Comparison of ENCODE assay signal across 12 cellular contexts in the genomic region with DNA sequence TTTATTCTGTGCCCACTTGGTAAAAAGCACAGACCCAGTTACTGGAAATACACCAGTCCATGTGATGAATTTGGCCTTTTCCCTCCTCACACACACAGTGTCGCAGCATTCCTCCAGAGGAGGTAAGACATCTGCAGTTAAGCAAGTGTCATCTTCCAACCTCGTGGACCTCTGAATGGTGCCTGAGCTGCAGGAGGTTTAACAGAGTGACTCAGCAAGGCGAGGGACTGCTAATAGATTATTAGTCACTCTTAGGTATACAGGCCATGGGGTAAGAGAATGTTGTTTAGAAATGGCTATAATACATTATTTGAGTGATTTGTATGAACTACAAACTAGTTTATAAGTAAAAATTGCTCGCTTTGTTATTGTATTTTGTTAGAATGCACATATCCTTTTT. TPM values are rescaled to one million over a fixed set of nuclear protein-coding genes. Genes with fewer than 3 reads are reported as not detected.
DNase-seq lines count a peak whose midpoint lies in the region; ATAC-seq lines count a peak whose summit lies in the region.
"Had no signal": no experiment of that assay in that cellular context is flagged by ENCODE, and none has a peak within 500 bp of the region (broad histone marks: within the 10 kb centered on the region; RNA-seq: fewer than 3 reads in every experiment).

No MANE protein-coding gene starts in this region.

- peaks cover 17% of the 10 kb centered on the region for H3K4me1 Mint-ChIP-seq in activated T-cell treated with anti-CD3 and anti-CD28 coated beads, Interleukin-2, amount 50 U/mL, for 4 hours (ENCODE audit: low read depth)
- H3K4me1 Mint-ChIP-seq in stimulated activated effector memory CD8-positive, alpha-beta T cell treated with anti-CD3 and anti-CD28 coated beads, Interleukin-12 subunit alpha, Interleukin-12 subunit beta, amount 100 ng/mL, for 72 hours = peaks cover 10% of the 10 kb centered on the region
- peaks cover 7% of the 10 kb centered on the region for H3K4me1 Mint-ChIP-seq in activated CD4-positive, alpha-beta T cell treated with anti-CD3 and anti-CD28 coated beads, Interleukin-2, amount 10 ng/mL, durations not matched to agents 7 days and 5 days

- POLR2A ChIA-PET in activated CD4-positive, alpha-beta T cell treated with anti-CD3 and anti-CD28 coated beads, Interleukin-2, amount 10 ng/mL, durations not matched to agents 7 days and 5 days (lab: Charles Lee) = no interaction called here

- H3K4me3 Mint-ChIP-seq in activated T-cell treated with anti-CD3 and anti-CD28 coated beads, Interleukin-2, amount 50 U/mL, for 4 hours = no peak overlapping the region
- H3K4me3 Mint-ChIP-seq in stimulated activated effector memory CD8-positive, alpha-beta T cell treated with anti-CD3 and anti-CD28 coated beads, Interleukin-12 subunit alpha, Interleukin-12 subunit beta, amount 100 ng/mL, for 72 hours = no peak overlapping the region
- no peak overlapping the region for H3K4me3 Mint-ChIP-seq in activated CD4-positive, alpha-beta T cell treated with anti-CD3 and anti-CD28 coated beads, Interleukin-2, amount 10 ng/mL, durations not matched to agents 7 days and 5 days

- no peaks in the 10 kb centered on the region for H3K9me3 Mint-ChIP-seq in activated T-cell treated with anti-CD3 and anti-CD28 coated beads, Interleukin-2, amount 50 U/mL, for 4 hours
- H3K9me3 Mint-ChIP-seq in stimulated activated effector memory CD8-positive, alpha-beta T cell treated with anti-CD3 and anti-CD28 coated beads, Interleukin-12 subunit alpha, Interleukin-12 subunit beta, amount 100 ng/mL, for 72 hours = no peaks in the 10 kb centered on the region
- peaks cover 3% of the 10 kb centered on the region for H3K9me3 Mint-ChIP-seq in activated CD4-positive, alpha-beta T cell treated with anti-CD3 and anti-CD28 coated beads, Interleukin-2, amount 10 ng/mL, durations not matched to agents 7 days and 5 days

- DNase-seq in activated T-cell treated with anti-CD3 and anti-CD28 coated beads, Interleukin-2, amount 50 U/mL, for 4 hours = no peak
- DNase-seq in activated T-cell treated with anti-CD3 and anti-CD28 coated beads, Interleukin-2, amount 50 U/mL, for 48 hours = no peak
- DNase-seq in RPMI7951 (ENCODE audit: low read depth) = peak; percentile 38
- DNase-seq in fibroblast of gingiva (ENCODE audit: low read depth) = peak; percentile 75
- no peak for DNase-seq in stimulated activated effector memory CD8-positive, alpha-beta T cell treated with anti-CD3 and anti-CD28 coated beads, Interleukin-12 subunit alpha, Interleukin-12 subunit beta, amount 100 ng/mL, for 72 hours (ENCODE audit: low spot score in 2 of 2)
- DNase-seq in NCI-H1092 (lab: John Stamatoyannopoulos, UW) = no peak
- no peak for DNase-seq in activated CD4-positive, alpha-beta T cell treated with anti-CD3 and anti-CD28 coated beads, Interleukin-2, amount 10 ng/mL, durations not matched to agents 7 days and 5 days
- DNase-seq: amygdala; BE2C; MV-4-11; stimulated activated naive CD8-positive, alpha-beta T cell treated with anti-CD3 and anti-CD28 coated beads, Interleukin-15, Interleukin-2, amounts not matched to agents 100 U/mL and 50 U/mL, for 24 hours had no signal

- peak overlapping the region; percentile 12 for H3K27ac Mint-ChIP-seq in stimulated activated effector memory CD8-positive, alpha-beta T cell treated with anti-CD3 and anti-CD28 coated beads, Interleukin-12 subunit alpha, Interleukin-12 subunit beta, amount 100 ng/mL, for 72 hours
- H3K27ac Mint-ChIP-seq in activated CD4-positive, alpha-beta T cell treated with anti-CD3 and anti-CD28 coated beads, Interleukin-2, amount 10 ng/mL, durations not matched to agents 7 days and 5 days = no peak overlapping the region

- no peaks in the 10 kb centered on the region for H3K27me3 Mint-ChIP-seq in activated T-cell treated with anti-CD3 and anti-CD28 coated beads, Interleukin-2, amount 50 U/mL, for 4 hours (ENCODE audit: low read depth)
- H3K27me3 Mint-ChIP-seq in activated CD4-positive, alpha-beta T cell treated with anti-CD3 and anti-CD28 coated beads, Interleukin-2, amount 10 ng/mL, durations not matched to agents 7 days and 5 days = no peaks in the 10 kb centered on the region

- CTCF ChIA-PET in activated CD4-positive, alpha-beta T cell treated with anti-CD3 and anti-CD28 coated beads, Interleukin-2, amount 10 ng/mL, durations not matched to agents 7 days and 5 days (lab: Charles Lee) = interaction anchor here (0.9 to 1.6 kb wide), 2 partner anchors 17 to 247 kb away, joined by 4 read pairs; no protein-coding TSS in a partner anchor

- H3K36me3 Mint-ChIP-seq in activated T-cell treated with anti-CD3 and anti-CD28 coated beads, Interleukin-2, amount 50 U/mL, for 4 hours (ENCODE audit: insufficient read depth) = no peaks in the 10 kb centered on the region
- no peaks in the 10 kb centered on the region for H3K36me3 Mint-ChIP-seq in stimulated activated effector memory CD8-positive, alpha-beta T cell treated with anti-CD3 and anti-CD28 coated beads, Interleukin-12 subunit alpha, Interleukin-12 subunit beta, amount 100 ng/mL, for 72 hours
- H3K36me3 Mint-ChIP-seq in activated CD4-positive, alpha-beta T cell treated with anti-CD3 and anti-CD28 coated beads, Interleukin-2, amount 10 ng/mL, durations not matched to agents 7 days and 5 days (ENCODE audit: low read depth) = no peaks in the 10 kb centered on the region

- ATAC-seq in activated T-cell treated with anti-CD3 and anti-CD28 coated beads, Interleukin-2, amount 50 U/mL, for 4 hours = peak; percentile 41 to 50
- peak; percentile 87 for ATAC-seq in stimulated activated effector memory CD8-positive, alpha-beta T cell treated with anti-CD3 and anti-CD28 coated beads, Interleukin-12 subunit alpha, Interleukin-12 subunit beta, amount 100 ng/mL, for 72 hours
- no peak for ATAC-seq in GM18519 (IDR thresholded peaks at IDR 0.05; ENCODE audit: low FRiP score, unreplicated experiment)
- ATAC-seq: stimulated activated naive CD8-positive, alpha-beta T cell treated with anti-CD3 and anti-CD28 coated beads, Interleukin-15, Interleukin-2, amounts not matched to agents 100 U/mL and 50 U/mL, for 24 hours had no signal

RNA-seq across cellular contexts. Expression of a gene that starts 8.6 kb away (rescaled TPM):
- 10 to 100 TPM; 71.5 to 81.9 (median 73.0) TPM for total RNA-seq in activated T-cell treated with anti-CD3 and anti-CD28 coated beads, Interleukin-2, amount 50 U/mL, for 4 hours
- 0.49 and 1.1 TPM in 2 replicates for total RNA-seq in RPMI7951 (2014; rRNA removed; shearing (Covaris generic))
- total RNA-seq in activated CD4-positive, alpha-beta T cell treated with anti-CD3 and anti-CD28 coated beads, Interleukin-2, amount 10 ng/mL, durations not matched to agents 7 days and 5 days = 10 to 100 TPM; 21.2 to 22.1 TPM

Comparison
In these comparisons a context has a peak if more than half of its experiments do, and no peak if none do; other contexts are left out.
1. DNase-seq: peak in RPMI7951 (single experiment) and fibroblast of gingiva (single experiment); none in activated T-cell treated with anti-CD3 and anti-CD28 coated beads, Interleukin-2, amount 50 U/mL, for 4 hours (single experiment), activated T-cell treated with anti-CD3 and anti-CD28 coated beads, Interleukin-2, amount 50 U/mL, for 48 hours (0 of 2), stimulated activated effector memory CD8-positive, alpha-beta T cell treated with anti-CD3 and anti-CD28 coated beads, Interleukin-12 subunit alpha, Interleukin-12 subunit beta, amount 100 ng/mL, for 72 hours (0 of 2), NCI-H1092 (single experiment) and activated CD4-positive, alpha-beta T cell treated with anti-CD3 and anti-CD28 coated beads, Interleukin-2, amount 10 ng/mL, durations not matched to agents 7 days and 5 days (single experiment).
2. RNA of a gene that starts 8.6 kb away (total RNA-seq): 71.5 to 81.9 TPM in activated T-cell treated with anti-CD3 and anti-CD28 coated beads, Interleukin-2, amount 50 U/mL, for 4 hours and 21.2 to 22.1 TPM in activated CD4-positive, alpha-beta T cell treated with anti-CD3 and anti-CD28 coated beads, Interleukin-2, amount 10 ng/mL, durations not matched to agents 7 days and 5 days; 0.49 to 1.1 TPM in RPMI7951; every median in the first group is over 10 times any median in the second.